ENCODE assay signal across 17 cellular contexts in genomic region chr4:1198070-1198844, GRCh38. TPM values are rescaled to one million over a fixed set of nuclear protein-coding genes. Genes with fewer than 3 reads are reported as not detected.
A peak's percentile ranks its signal among the peaks of the same experiment; 100 is the strongest.
DNase-seq lines count a peak whose midpoint lies in the region; ATAC-seq and TF ChIP-seq lines count a peak whose summit lies in the region.
"Had no signal": no experiment of that assay in that cellular context is flagged by ENCODE, and none has a peak within 500 bp of the region (broad histone marks: within the 10 kb centered on the region; RNA-seq: fewer than 3 reads in every experiment).

No MANE protein-coding gene starts in this region.

- H3K4me2 ChIP-seq in SK-N-SH (no peak overlapping the region), Loucy (ENCODE audit: low read depth, low read length, poor library complexity, severe bottlenecking) (peak overlapping the region; percentile 81)
- H3K4me2 ChIP-seq: A549 had no signal

- peaks cover 14 to 24% of the 10 kb centered on the region in 2 experiments; a peak in 2 of 4 replicates for H3K4me1 ChIP-seq in SK-N-SH (ENCODE audit: control insufficient read depth in 1 of 2, insufficient read depth in 2 of 2, low read depth in 1 of 2, low read length in 1 of 2)
- H3K4me1 ChIP-seq in Loucy (ENCODE audit: insufficient read depth, low read length, poor library complexity, severe bottlenecking), result peaks cover 47% of the 10 kb centered on the region
- H3K4me1 ChIP-seq in gastrocnemius medialis, result peaks cover 5 to 19% of the 10 kb centered on the region in 2 donors

- no peak for TF ChIP-seq EP300 in SK-N-SH (IDR thresholded peaks at IDR 0.05; ENCODE audit: borderline replicate concordance in 1 of 2, low read depth in 1 of 2, low read length in 1 of 2)

- no peak for TF ChIP-seq POLR2A in gastrocnemius medialis (IDR thresholded peaks at IDR 0.05)

- POLR2A ChIA-PET in SK-N-SH (lab: Yijun Ruan, JAX), result no interaction called here

- H3K9ac ChIP-seq in SK-N-SH (no peak overlapping the region), Loucy (ENCODE audit: low read depth, low read length, poor library complexity, severe bottlenecking) (peak overlapping the region; percentile 33)

- 84% methylated on average over 24 of the region's 24 CpGs for WGBS in SK-N-SH (ENCODE audit: low lambda C conversion rate)

- no peak for TF ChIP-seq RAD21 in SK-N-SH (IDR thresholded peaks at IDR 0.05; ENCODE audit: low read length)

- CTCF ChIA-PET in SK-N-SH (lab: Yijun Ruan, JAX), result no interaction called here

- no peaks in the 10 kb centered on the region for H3K9me2 ChIP-seq in SK-N-SH
- H3K9me2 ChIP-seq in Loucy (replicated peaks; ENCODE audit: low read depth, low read length), result no peaks in the 10 kb centered on the region

- in situ Hi-C loops in gastrocnemius medialis (cut with MboI; ENCODE audit: low sequenced_read_pairs in 4 of 4), result no loop called here

- H3K4me3 ChIP-seq in SK-N-SH (ENCODE audit: low read depth in 2 of 2, low read length in 1 of 2), result no peak overlapping the region
- peak overlapping the region; percentile 5 for H3K4me3 ChIP-seq in Loucy (ENCODE audit: low read length, poor library complexity, severe bottlenecking)
- no peak overlapping the region for H3K4me3 ChIP-seq in gastrocnemius medialis
- H3K4me3 ChIP-seq: A549, thoracic aorta had no signal

- H3K27ac ChIP-seq in SK-N-SH (ENCODE audit: low read depth in 2 of 2, low read length in 1 of 2) (no peak overlapping the region), gastrocnemius medialis (peak overlapping the region in 2 of 4 donors; percentile 18 to 37)
- H3K27ac ChIP-seq: A549, thoracic aorta had no signal

- DNase-seq in SK-N-SH, result peak; percentile 17
- peak; percentile 60 for DNase-seq in cardiac septum (ENCODE audit: low spot score)
- DNase-seq in gastrocnemius medialis, result peak; percentile 45 to 61
- DNase-seq in ecto neural progenitor cell (ENCODE audit: low spot score), result no peak
- no peak for DNase-seq in NCI-H748 (lab: John Stamatoyannopoulos, UW; ENCODE audit: unreplicated experiment)
- no peak for DNase-seq in stimulated activated naive CD4-positive, alpha-beta T cell (lab: John Stamatoyannopoulos, UW)
- DNase-seq: activated naive CD8-positive, alpha-beta T cell treated with anti-CD3 and anti-CD28 coated beads for 36 hours; DMS153; H9; MV-4-11; NCI-H2227 treated with DMSO at 0.1 percent for 48 hours; OCI-M1; T1000 had no signal

- H3K9me3 ChIP-seq in SK-N-SH (no peaks in the 10 kb centered on the region), Loucy (ENCODE audit: insufficient read depth, low read depth, low read length) (no peaks in the 10 kb centered on the region), gastrocnemius medialis (no peaks in the 10 kb centered on the region)
- H3K9me3 ChIP-seq: A549, thoracic aorta had no signal

- H3F3A ChIP-seq in SK-N-SH (replicated peaks; ENCODE audit: insufficient read depth), result peaks cover 9% of the 10 kb centered on the region
- H3F3A ChIP-seq in Loucy (ENCODE audit: low read depth), result peaks cover 21% of the 10 kb centered on the region

- intact Hi-C loops in cardiac septum (cut with DNase I), result no loop called here
- intact Hi-C loops in gastrocnemius medialis (cut with DNase I; ENCODE audit: low total_unique reads), result no loop called here

- H4K20me1 ChIP-seq in SK-N-SH (ENCODE audit: insufficient read depth) (no peaks in the 10 kb centered on the region), Loucy (ENCODE audit: insufficient read depth, low read length, poor library complexity, severe bottlenecking) (peaks cover 9% of the 10 kb centered on the region)

- H3K27me3 ChIP-seq in SK-N-SH (ENCODE audit: insufficient read depth) (no peaks in the 10 kb centered on the region), Loucy (ENCODE audit: insufficient read depth, low read length, poor library complexity, severe bottlenecking) (no peaks in the 10 kb centered on the region), gastrocnemius medialis (no peaks in the 10 kb centered on the region)

- TF ChIP-seq CTCF in SK-N-SH (IDR thresholded peaks at IDR 0.05), result no peak
- no peak for TF ChIP-seq CTCF in Loucy (conservative IDR thresholded peaks at IDR 0.05; ENCODE audit: low read length)
- no peak for TF ChIP-seq CTCF in gastrocnemius medialis (IDR thresholded peaks at IDR 0.05 in 4 of 5, conservative IDR thresholded peaks at IDR 0.05 in 1 of 5)

- H3K36me3 ChIP-seq in SK-N-SH (replicated peaks in 1 of 2; ENCODE audit: control insufficient read depth in 1 of 2, insufficient read depth in 2 of 2, low read length in 1 of 2), result no peaks in the 10 kb centered on the region
- H3K36me3 ChIP-seq in Loucy (ENCODE audit: insufficient read depth, low read length), result peaks cover 10% of the 10 kb centered on the region; the same call in 1 of the 2 replicates
- no peaks in the 10 kb centered on the region for H3K36me3 ChIP-seq in gastrocnemius medialis
- H3K36me3 ChIP-seq: thoracic aorta had no signal

- no peak for ATAC-seq in SK-N-SH treated with all-trans-retinoic acid at 6 μM for 48 hours
- peak; percentile 30 to 50 for ATAC-seq in gastrocnemius medialis
- ATAC-seq: A549 had no signal

- no peaks in the 10 kb centered on the region for H3K79me2 ChIP-seq in SK-N-SH (ENCODE audit: insufficient read depth)
- H3K79me2 ChIP-seq in Loucy (ENCODE audit: insufficient read depth, low read length), result peaks cover 49% of the 10 kb centered on the region

- no peak overlapping the region for H2AFZ ChIP-seq in SK-N-SH (ENCODE audit: low read depth)
- H2AFZ ChIP-seq in Loucy (ENCODE audit: low read length), result no peak overlapping the region

TF ChIP-seq in SK-N-SH, 30 proteins besides CTCF, POLR2A, EP300 and RAD21:
- no peak for TF ChIP-seq RXRA (IDR thresholded peaks at IDR 0.05; ENCODE audit: borderline replicate concordance, low read depth)
TF ChIP-seq in SK-N-SH: peak in this region for 0.

TF ChIP-seq in SK-N-SH treated with all-trans-retinoic acid at 6 μM for 48 hours, 23 proteins besides CTCF, POLR2A, EP300 and RAD21:
- no peak for TF ChIP-seq OSR1 (CRISPR knock-in tag; IDR thresholded peaks at IDR 0.05)

RNA-seq across cellular contexts. Expression of gene SPON2, which starts 25.9 kb away (rescaled TPM):
- polyA plus RNA-seq in SK-N-SH (2012; rRNA removed), result 11.4 and 14.5 TPM in 2 replicates
- polyA plus RNA-seq in SK-N-SH (2012; cell fraction: cytosol; rRNA removed), result 4.0 and 5.2 TPM in 2 replicates
- 140 and 311 TPM in 2 replicates for polyA plus RNA-seq in SK-N-SH (2012; cell fraction: nucleus; rRNA removed)
- 19.8 TPM for total RNA-seq in cardiac septum
- total RNA-seq in gastrocnemius medialis, result 1 to 10 TPM; 5.0 to 8.9 (median 5.2) TPM

RNA-seq across cellular contexts. Expression of gene CTBP1, which starts 50.7 kb away (rescaled TPM):
- polyA plus RNA-seq in SK-N-SH (2012; rRNA removed), result 158 and 183 TPM in 2 replicates
- polyA plus RNA-seq in SK-N-SH (2012; cell fraction: cytosol; rRNA removed), result 73.8 and 122 TPM in 2 replicates
- polyA plus RNA-seq in SK-N-SH (2012; cell fraction: nucleus; rRNA removed), result 419 and 467 TPM in 2 replicates
- total RNA-seq in cardiac septum (129 TPM), gastrocnemius medialis (100 to 1,000 TPM; 126 to 224 (median 169) TPM)

Comparison
In these comparisons a context has a peak if more than half of its experiments do, and no peak if none do; other contexts are left out.
1. DNase-seq: peak in SK-N-SH (single experiment), cardiac septum (single experiment) and gastrocnemius medialis (2 of 2); none in ecto neural progenitor cell (single experiment), NCI-H748 (single experiment) and stimulated activated naive CD4-positive, alpha-beta T cell (0 of 6).